Comparison of ENCODE assay signal across 8 cellular contexts in the genomic region with DNA sequence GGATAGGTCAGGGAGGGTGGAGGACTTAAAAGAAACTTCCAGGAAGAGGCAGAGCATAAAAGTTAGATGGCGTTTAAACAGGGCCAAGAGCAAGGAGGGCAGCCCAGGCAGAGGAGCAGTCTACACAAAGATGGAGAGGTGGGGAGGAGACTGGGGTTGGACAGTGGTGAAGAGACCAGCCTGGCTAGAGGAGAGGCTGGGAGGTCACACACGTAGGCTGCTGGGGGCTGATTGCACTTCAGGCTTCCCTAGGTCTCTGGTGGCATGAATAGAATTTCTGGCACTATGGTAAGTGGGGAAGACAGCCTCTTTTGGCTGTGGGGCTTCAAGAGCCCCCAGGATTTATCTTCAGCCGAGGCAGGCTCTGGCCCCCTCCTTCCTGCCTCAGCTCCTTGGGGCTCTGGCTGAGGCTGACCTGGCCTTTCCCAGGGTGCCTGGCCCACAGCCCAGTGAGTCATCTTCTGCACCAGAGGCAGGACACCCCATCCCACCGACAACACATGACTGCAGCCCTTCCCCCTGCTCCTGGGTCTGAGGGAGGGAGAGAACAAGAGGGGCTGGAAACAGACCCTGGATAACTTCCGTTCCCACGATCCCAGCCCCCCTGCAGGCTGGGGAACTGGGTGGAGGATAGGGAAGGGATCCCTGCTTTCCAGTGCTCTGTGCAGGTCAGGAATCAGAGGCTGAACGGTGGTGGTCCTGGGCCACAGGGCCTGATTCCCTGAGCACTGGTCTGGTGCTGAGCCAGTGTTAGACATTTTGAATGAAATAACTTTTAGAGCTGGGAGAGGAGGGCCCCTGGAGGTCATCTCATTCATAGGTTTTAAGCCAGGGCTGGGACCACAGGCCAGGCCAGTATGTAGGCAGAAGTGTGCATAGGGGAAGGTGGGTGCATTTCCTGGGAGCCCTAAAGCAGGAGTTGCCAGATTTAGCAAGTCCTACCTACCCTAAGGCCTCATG. TPM values are rescaled to one million over a fixed set of nuclear protein-coding genes. Genes with fewer than 3 reads are reported as not detected.
DNase-seq lines count a peak whose midpoint lies in the region; ATAC-seq and TF ChIP-seq lines count a peak whose summit lies in the region.

No MANE protein-coding gene starts in this region.

- intact Hi-C loops in psoas muscle (cut with DNase I) = loop anchor here (1.0 to 5.0 kb wide), 3 partner anchors 27 to 147 kb away; no protein-coding TSS in a partner anchor
- intact Hi-C loops in posterior cingulate gyrus (cut with DNase I) = loop anchor here (1.0 kb wide), 1 partner anchor 27 kb away; no protein-coding TSS in a partner anchor

- peaks cover 8% of the 10 kb centered on the region; the same call in 1 of the 2 replicates for H3K36me3 ChIP-seq in RWPE2 (ENCODE audit: low read depth)
- H3K36me3 ChIP-seq in psoas muscle (ENCODE audit: insufficient read depth in 1 of 2, low read depth in 1 of 2) = no peaks in the 10 kb centered on the region

- CTCF ChIA-PET in activated CD8-positive, alpha-beta T cell treated with anti-CD3 and anti-CD28 coated beads, Interleukin-2, amount 10 ng/mL, durations not matched to agents 7 days and 5 days (lab: Charles Lee) = interaction anchor here (0.7 to 4.6 kb wide), 21 partner anchors 7 to 150 kb away, joined by 3 to 93 read pairs (median 7); a partner anchor contains a TSS

- no peaks in the 10 kb centered on the region for H3K9me3 Mint-ChIP-seq in activated CD8-positive, alpha-beta T cell treated with anti-CD3 and anti-CD28 coated beads, Interleukin-2, amount 10 ng/mL, durations not matched to agents 7 days and 5 days (ENCODE audit: insufficient read depth)

- H3K27ac Mint-ChIP-seq in activated CD8-positive, alpha-beta T cell treated with anti-CD3 and anti-CD28 coated beads, Interleukin-2, amount 10 ng/mL, durations not matched to agents 7 days and 5 days = no peak overlapping the region

- peak overlapping the region; percentile 43 for H3K27ac ChIP-seq in RWPE2 (ENCODE audit: poor library complexity, severe bottlenecking)
- peak overlapping the region; percentile 50 for H3K27ac ChIP-seq in psoas muscle

- H3K9me3 ChIP-seq in RWPE2 (ENCODE audit: severe bottlenecking) (no peaks in the 10 kb centered on the region), psoas muscle (no peaks in the 10 kb centered on the region)

- H3K27me3 ChIP-seq in RWPE2 (ENCODE audit: insufficient read depth, poor library complexity, severe bottlenecking) (no peaks in the 10 kb centered on the region), psoas muscle (ENCODE audit: insufficient read depth in 3 of 3, low read length in 2 of 3) (no peaks in the 10 kb centered on the region)

- WGBS in psoas muscle, 3 donors = 43 to 55% (median 48%) methylated on average over 7 of the region's 7 CpGs

- H3K4me1 ChIP-seq in RWPE2 (ENCODE audit: insufficient read depth, poor library complexity, severe bottlenecking) = peaks cover 14% of the 10 kb centered on the region
- H3K4me1 ChIP-seq in psoas muscle = peaks cover 11% of the 10 kb centered on the region

- peaks cover 2% of the 10 kb centered on the region for H3K27me3 Mint-ChIP-seq in activated CD8-positive, alpha-beta T cell treated with anti-CD3 and anti-CD28 coated beads, Interleukin-2, amount 10 ng/mL, durations not matched to agents 7 days and 5 days (ENCODE audit: low read depth)

- POLR2A ChIA-PET in activated CD8-positive, alpha-beta T cell treated with anti-CD3 and anti-CD28 coated beads, Interleukin-2, amount 10 ng/mL, durations not matched to agents 7 days and 5 days (lab: Charles Lee) = no interaction called here

- peak; percentile 95 for DNase-seq in EL
- peak; percentile 82 for DNase-seq in RWPE2 (ENCODE audit: low spot score)
- DNase-seq in fibroblast of villous mesenchyme (ENCODE audit: low read depth) = peak; percentile 97
- peak; percentile 90 to 91 for DNase-seq in psoas muscle
- DNase-seq in posterior cingulate gyrus = no peak
- DNase-seq in activated CD8-positive, alpha-beta T cell treated with anti-CD3 and anti-CD28 coated beads, Interleukin-2, amount 10 ng/mL, durations not matched to agents 7 days and 5 days = no peak
- no peak for DNase-seq in activated CD4-positive, CD25-positive, alpha-beta regulatory T cell (lab: John Stamatoyannopoulos, UW)

- no peaks in the 10 kb centered on the region for H3K36me3 Mint-ChIP-seq in activated CD8-positive, alpha-beta T cell treated with anti-CD3 and anti-CD28 coated beads, Interleukin-2, amount 10 ng/mL, durations not matched to agents 7 days and 5 days (ENCODE audit: low read depth)

- no peak overlapping the region for H3K4me3 Mint-ChIP-seq in activated CD8-positive, alpha-beta T cell treated with anti-CD3 and anti-CD28 coated beads, Interleukin-2, amount 10 ng/mL, durations not matched to agents 7 days and 5 days

- H3K4me3 ChIP-seq in RWPE2 (ENCODE audit: severe bottlenecking) (no peak overlapping the region), fibroblast of villous mesenchyme (ENCODE audit: low read depth, low read length) (peak overlapping the region; percentile 10), psoas muscle (no peak overlapping the region)

- ATAC-seq in RWPE2 (ENCODE audit: low read depth) = peak; percentile 82
- peak; percentile 63 to 82 (median 79) for ATAC-seq in psoas muscle
- ATAC-seq in activated CD8-positive, alpha-beta T cell treated with anti-CD3 and anti-CD28 coated beads, Interleukin-2, amount 10 ng/mL, durations not matched to agents 7 days and 5 days = no peak
- no peak for ATAC-seq in HG02610 (IDR thresholded peaks at IDR 0.05; ENCODE audit: unreplicated experiment)

- H3K4me1 Mint-ChIP-seq in activated CD8-positive, alpha-beta T cell treated with anti-CD3 and anti-CD28 coated beads, Interleukin-2, amount 10 ng/mL, durations not matched to agents 7 days and 5 days (ENCODE audit: low read depth) = peaks cover 11% of the 10 kb centered on the region

- TF ChIP-seq CTCF in RWPE2 (IDR thresholded peaks at IDR 0.05; ENCODE audit: poor library complexity, severe bottlenecking) (no peak), fibroblast of villous mesenchyme (IDR thresholded peaks at IDR 0.05; ENCODE audit: insufficient read depth, low read depth, low read length) (no peak), psoas muscle (IDR thresholded peaks at IDR 0.05) (no peak)

RNA-seq across cellular contexts. Expression of a gene that starts 26.4 kb away (rescaled TPM):
- total RNA-seq in fibroblast of villous mesenchyme (71.2 and 78.3 TPM in 2 replicates), psoas muscle (10 to 100 TPM; 10.8 to 38.4 (median 15.5) TPM)
- polyA plus RNA-seq in psoas muscle = 1 to 10 TPM; 5.7 to 7.9 (median 6.9) TPM
- total RNA-seq in activated CD8-positive, alpha-beta T cell treated with anti-CD3 and anti-CD28 coated beads, Interleukin-2, amount 10 ng/mL, durations not matched to agents 7 days and 5 days = under 1 TPM in 1 of 2 experiments, not detected in 1; 0.18 TPM

RNA-seq across cellular contexts. Expression of a gene that starts 41.7 kb away (rescaled TPM):
- 3.5 and 4.2 TPM in 2 replicates for total RNA-seq in fibroblast of villous mesenchyme
- total RNA-seq in psoas muscle = 10 to 100 TPM in 3 of 4 donors, 1 to 10 TPM in 1; 9.0 to 33.0 (median 17.2) TPM
- 10 to 100 TPM in 2 of 3 donors, 1 to 10 TPM in 1; 4.9 to 15.8 (median 15.5) TPM for polyA plus RNA-seq in psoas muscle
- total RNA-seq in activated CD8-positive, alpha-beta T cell treated with anti-CD3 and anti-CD28 coated beads, Interleukin-2, amount 10 ng/mL, durations not matched to agents 7 days and 5 days = 10 to 100 TPM; 28.6 to 33.2 TPM

Comparison
In these comparisons a context has a peak if more than half of its experiments do, and no peak if none do; other contexts are left out.
1. DNase-seq: peak in EL (single experiment), RWPE2 (single experiment), fibroblast of villous mesenchyme (single experiment) and psoas muscle (2 of 2); none in posterior cingulate gyrus (0 of 10), activated CD8-positive, alpha-beta T cell treated with anti-CD3 and anti-CD28 coated beads, Interleukin-2, amount 10 ng/mL, durations not matched to agents 7 days and 5 days (single experiment) and activated CD4-positive, CD25-positive, alpha-beta regulatory T cell (0 of 4).
2. ATAC-seq: peak in RWPE2 (single experiment) and psoas muscle (4 of 4); none in activated CD8-positive, alpha-beta T cell treated with anti-CD3 and anti-CD28 coated beads, Interleukin-2, amount 10 ng/mL, durations not matched to agents 7 days and 5 days (single experiment) and HG02610 (single experiment).
3. RNA of a gene that starts 26.4 kb away (total RNA-seq): 71.2 to 78.3 TPM in fibroblast of villous mesenchyme and 10.8 to 38.4 TPM in psoas muscle; 0.18 TPM in activated CD8-positive, alpha-beta T cell treated with anti-CD3 and anti-CD28 coated beads, Interleukin-2, amount 10 ng/mL, durations not matched to agents 7 days and 5 days; every median in the first group is over 4 times any median in the second.